In genomic region chr18:23689616-23690504, GRCh38 we compare ENCODE assay signal across 8 cellular contexts. TPM values are rescaled to one million over a fixed set of nuclear protein-coding genes. Genes with fewer than 3 reads are reported as not detected.
DNase-seq lines count a peak whose midpoint lies in the region; ATAC-seq lines count a peak whose summit lies in the region.

No MANE protein-coding gene starts in this region.

- ATAC-seq in HG02759 (IDR thresholded peaks at IDR 0.05; ENCODE audit: unreplicated experiment): peak; percentile 44
- ATAC-seq in GM21528 (IDR thresholded peaks at IDR 0.05; ENCODE audit: low FRiP score, unreplicated experiment): no peak

- peaks cover 28% of the 10 kb centered on the region for H3K27me3 Mint-ChIP-seq in activated naive CD4-positive, alpha-beta T cell treated with anti-CD3 and anti-CD28 coated beads, Interleukin-2, amount 50 U/mL, for 24 hours

- H3K27ac ChIP-seq in BLaER1 treated with 17β-estradiol and CSF1 and Interleukin-3, amounts not matched to agents 10 nM and 100 nM: no peak overlapping the region
- no peak overlapping the region for H3K27ac ChIP-seq in Karpas-422 (ENCODE audit: low read length)

- H3K4me1 ChIP-seq in BLaER1 treated with 17β-estradiol and CSF1 and Interleukin-3, amounts not matched to agents 10 nM and 100 nM: peaks cover 13 to 17% (median 14%) of the 10 kb centered on the region in 10 experiments; a peak in 19 of 20 replicates
- H3K4me1 ChIP-seq in skeletal muscle satellite cell (ENCODE audit: control insufficient read depth, insufficient read depth, low read length) (peaks cover 20% of the 10 kb centered on the region), Karpas-422 (ENCODE audit: low read length) (no peaks in the 10 kb centered on the region)

- no peak overlapping the region for H3K27ac Mint-ChIP-seq in activated naive CD4-positive, alpha-beta T cell treated with anti-CD3 and anti-CD28 coated beads, Interleukin-2, amount 50 U/mL, for 24 hours

- DNase-seq in 8988T: no peak
- DNase-seq in Karpas-422: no peak

- H3K9ac ChIP-seq in BLaER1 treated with 17β-estradiol and CSF1 and Interleukin-3, amounts not matched to agents 10 nM and 100 nM: peak overlapping the region; percentile 14 to 65 (median 48); a peak in 18 of 22 replicates
- peak overlapping the region; percentile 71 for H3K9ac ChIP-seq in skeletal muscle satellite cell (ENCODE audit: low read depth, low read length)
- H3K9ac ChIP-seq in Karpas-422 (ENCODE audit: low read length): no peak overlapping the region

- H3K36me3 Mint-ChIP-seq in activated naive CD4-positive, alpha-beta T cell treated with anti-CD3 and anti-CD28 coated beads, Interleukin-2, amount 50 U/mL, for 24 hours: no peaks in the 10 kb centered on the region

- no peak overlapping the region for H2AFZ ChIP-seq in Karpas-422 (ENCODE audit: low read length)

- peaks cover 37 to 52% (median 44%) of the 10 kb centered on the region in 11 experiments for H3K27me3 ChIP-seq in BLaER1 treated with 17β-estradiol and CSF1 and Interleukin-3, amounts not matched to agents 10 nM and 100 nM
- H3K27me3 ChIP-seq in skeletal muscle satellite cell (ENCODE audit: control insufficient read depth, insufficient read depth, low read length): peaks cover 26% of the 10 kb centered on the region
- H3K27me3 ChIP-seq in Karpas-422 (ENCODE audit: low read length): no peaks in the 10 kb centered on the region

- peak overlapping the region; percentile 49 to 72 (median 62) for H3K4me3 ChIP-seq in BLaER1 treated with 17β-estradiol and CSF1 and Interleukin-3, amounts not matched to agents 10 nM and 100 nM
- H3K4me3 ChIP-seq in iPS-11a (ENCODE audit: low read depth, low read length): peak overlapping the region; percentile 35
- H3K4me3 ChIP-seq in skeletal muscle satellite cell (ENCODE audit: low read length): peak overlapping the region; percentile 80
- H3K4me3 ChIP-seq in Karpas-422 (ENCODE audit: low read length): no peak overlapping the region

- H3K79me2 ChIP-seq in Karpas-422 (ENCODE audit: low read length): no peaks in the 10 kb centered on the region

- H3K9me2 ChIP-seq in Karpas-422 (replicated peaks; ENCODE audit: insufficient read depth, low read length): no peaks in the 10 kb centered on the region

- H3K4me3 Mint-ChIP-seq in activated naive CD4-positive, alpha-beta T cell treated with anti-CD3 and anti-CD28 coated beads, Interleukin-2, amount 50 U/mL, for 24 hours: peak overlapping the region; percentile 52

- H3K9me3 ChIP-seq in BLaER1 treated with 17β-estradiol and CSF1 and Interleukin-3, amounts not matched to agents 10 nM and 100 nM (replicated peaks in 1 of 11): peaks cover 0 to 12% (median 9%) of the 10 kb centered on the region in 11 experiments; a peak in 14 of 22 replicates
- H3K9me3 ChIP-seq in skeletal muscle satellite cell (replicated peaks; ENCODE audit: low read length) (no peaks in the 10 kb centered on the region), Karpas-422 (ENCODE audit: low read length) (no peaks in the 10 kb centered on the region)

- peak overlapping the region; percentile 87 to 98 (median 93) for H3K4me2 ChIP-seq in BLaER1 treated with 17β-estradiol and CSF1 and Interleukin-3, amounts not matched to agents 10 nM and 100 nM
- H3K4me2 ChIP-seq in skeletal muscle satellite cell (ENCODE audit: low read length) (peak overlapping the region; percentile 97), Karpas-422 (ENCODE audit: low read depth, low read length, poor library complexity, severe bottlenecking) (no peak overlapping the region)

- no peaks in the 10 kb centered on the region for H3K9me3 Mint-ChIP-seq in activated naive CD4-positive, alpha-beta T cell treated with anti-CD3 and anti-CD28 coated beads, Interleukin-2, amount 50 U/mL, for 24 hours

- peaks cover 6% of the 10 kb centered on the region for H3K4me1 Mint-ChIP-seq in activated naive CD4-positive, alpha-beta T cell treated with anti-CD3 and anti-CD28 coated beads, Interleukin-2, amount 50 U/mL, for 24 hours

- no peaks in the 10 kb centered on the region for H3K36me3 ChIP-seq in BLaER1 treated with 17β-estradiol and CSF1 and Interleukin-3, amounts not matched to agents 10 nM and 100 nM
- H3K36me3 ChIP-seq in skeletal muscle satellite cell (ENCODE audit: insufficient read depth, low read length) (no peaks in the 10 kb centered on the region), Karpas-422 (ENCODE audit: insufficient read depth, low read length) (no peaks in the 10 kb centered on the region)

- H4K20me1 ChIP-seq in BLaER1 treated with 17β-estradiol and CSF1 and Interleukin-3, amounts not matched to agents 10 nM and 100 nM: peaks cover 0 to 16% (median 0%) of the 10 kb centered on the region in 11 experiments; a peak in 3 of 22 replicates
- no peaks in the 10 kb centered on the region for H4K20me1 ChIP-seq in Karpas-422 (ENCODE audit: insufficient read depth, low read depth, low read length)

RNA-seq across cellular contexts. Expression of gene LAMA3, which starts 0.6 kb away (rescaled TPM):
- total RNA-seq in skeletal muscle satellite cell (2012; rRNA removed): 1.8 and 2.2 TPM in 2 replicates
- not detected in 2 replicates for total RNA-seq in Karpas-422 (2014; rRNA removed; shearing (Covaris generic); ENCODE audit: low replicate concordance)

RNA-seq across cellular contexts. Expression of gene ANKRD29, which starts 27.1 kb away (rescaled TPM):
- 3.0 and 3.3 TPM in 2 replicates for total RNA-seq in skeletal muscle satellite cell (2012; rRNA removed)
- not detected in 2 replicates for total RNA-seq in Karpas-422 (2014; rRNA removed; shearing (Covaris generic); ENCODE audit: low replicate concordance)
